ENCODE assay signal across 1 cellular context in the genomic region with DNA sequence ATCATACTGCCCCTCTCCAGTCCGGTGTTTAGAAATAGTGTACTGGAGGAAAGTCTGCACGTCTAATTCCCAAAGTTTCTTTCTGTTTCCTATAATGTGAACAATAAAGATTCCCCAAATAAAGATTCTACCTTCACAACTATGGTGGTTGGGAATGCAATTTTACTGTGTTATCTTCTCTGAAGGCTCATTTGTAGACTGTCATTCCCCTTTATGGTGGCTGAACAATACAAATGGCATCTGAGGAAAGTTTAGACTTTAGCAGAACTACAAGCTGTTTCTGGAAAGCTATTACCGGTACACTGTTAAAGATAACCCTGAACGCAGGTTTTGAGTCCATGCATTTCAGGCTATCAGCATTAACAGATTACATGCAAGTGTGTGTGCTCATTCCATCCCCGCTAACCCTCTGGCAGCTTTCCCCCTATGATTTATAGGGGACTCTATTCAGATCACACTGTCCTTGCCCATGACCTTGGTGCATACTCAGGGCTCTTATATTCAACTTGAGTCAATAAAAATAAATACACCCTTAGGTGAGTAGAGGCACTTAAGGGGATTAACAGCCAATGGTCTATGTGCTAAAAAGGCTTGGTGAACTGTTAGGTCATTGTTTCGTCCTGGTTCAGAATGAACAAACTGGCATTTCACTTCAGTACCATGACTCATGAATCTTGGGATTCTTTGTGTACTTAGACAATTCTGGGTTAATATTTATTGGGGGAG.
A peak's percentile ranks its signal among the peaks of the same experiment; 100 is the strongest.
TF ChIP-seq lines count a peak whose summit lies in the region.

No MANE protein-coding gene starts in this region.

TF ChIP-seq in A549, 52 proteins besides CTCF, POLR2A, EP300 and RAD21 (continued from another document):
- TF ChIP-seq, protein P1, sequence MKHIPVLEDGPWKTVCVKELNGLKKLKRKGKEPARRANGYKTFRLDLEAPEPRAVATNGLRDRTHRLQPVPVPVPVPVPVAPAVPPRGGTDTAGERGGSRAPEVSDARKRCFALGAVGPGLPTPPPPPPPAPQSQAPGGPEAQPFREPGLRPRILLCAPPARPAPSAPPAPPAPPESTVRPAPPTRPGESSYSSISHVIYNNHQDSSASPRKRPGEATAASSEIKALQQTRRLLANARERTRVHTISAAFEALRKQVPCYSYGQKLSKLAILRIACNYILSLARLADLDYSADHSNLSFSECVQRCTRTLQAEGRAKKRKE (CRISPR knock-in tag; IDR thresholded peaks at IDR 0.05; ENCODE audit: low read depth): no peak
- TF ChIP-seq TFCP2L1 (CRISPR knock-in tag; IDR thresholded peaks at IDR 0.05) (no peak), NPAS2 (CRISPR knock-in tag; IDR thresholded peaks at IDR 0.05; ENCODE audit: borderline replicate concordance) (no peak), ZNF302 (CRISPR knock-in tag; IDR thresholded peaks at IDR 0.05) (no peak), JUN (IDR thresholded peaks at IDR 0.05) (peak; percentile 62 to 89; a peak in 3 of 5 replicates), HOXB13 (CRISPR knock-in tag; IDR thresholded peaks at IDR 0.05; ENCODE audit: low read depth) (no peak), ZC3H11A (IDR thresholded peaks at IDR 0.05) (no peak), KDM5A (IDR thresholded peaks at IDR 0.05) (no peak), RARB (CRISPR knock-in tag; IDR thresholded peaks at IDR 0.05) (no peak), RCOR1 (IDR thresholded peaks at IDR 0.05; ENCODE audit: low read depth, low read length) (no peak), POLR2AphosphoS2 (conservative IDR thresholded peaks at IDR 0.05; ENCODE audit: low read length) (no peak), BHLHE40 (IDR thresholded peaks at IDR 0.05; ENCODE audit: low read depth, low read length) (no peak), FOXS1 (CRISPR knock-in tag; IDR thresholded peaks at IDR 0.05) (no peak), ZSCAN20 (CRISPR knock-in tag; IDR thresholded peaks at IDR 0.05) (no peak), ESRRA (IDR thresholded peaks at IDR 0.05; ENCODE audit: borderline replicate concordance, low read length) (peak; percentile 83; the same call in 1 of the 2 replicates), CBX8 (IDR thresholded peaks at IDR 0.05) (no peak), EHF (CRISPR knock-in tag; IDR thresholded peaks at IDR 0.05) (no peak), JUNB (IDR thresholded peaks at IDR 0.05) (peak; percentile 86), FOSL2 (IDR thresholded peaks at IDR 0.05) (peak; percentile 85), FOSL2 (CRISPR knock-in tag; IDR thresholded peaks at IDR 0.05) (peak; percentile 96), SMC3 (IDR thresholded peaks at IDR 0.05) (0 out of 3 replicates have a peak, but pooled peaks have one; percentile 13), RFX5 (IDR thresholded peaks at IDR 0.05) (no peak), HDAC2 (IDR thresholded peaks at IDR 0.05) (no peak), NFE2L2 (conservative IDR thresholded peaks at IDR 0.05; ENCODE audit: low read length) (peak; percentile 39; the same call in 1 of the 2 replicates), HOXB5 (CRISPR knock-in tag; IDR thresholded peaks at IDR 0.05) (no peak), EHMT2 (IDR thresholded peaks at IDR 0.05; ENCODE audit: low read depth) (no peak), CBX2 (IDR thresholded peaks at IDR 0.05; ENCODE audit: borderline replicate concordance, low read depth) (no peak), MYC (IDR thresholded peaks at IDR 0.05; ENCODE audit: borderline replicate concordance, low read length) (no peak), GATA3 (IDR thresholded peaks at IDR 0.05; ENCODE audit: borderline replicate concordance) (peak; percentile 72; the same call in 1 of the 2 replicates), RNF2 (IDR thresholded peaks at IDR 0.05; ENCODE audit: borderline replicate concordance, low read depth) (no peak), PHF8 (IDR thresholded peaks at IDR 0.05; ENCODE audit: borderline replicate concordance, low read depth) (no peak), NR3C1 (IDR thresholded peaks at IDR 0.05) (no peak), CEBPB (IDR thresholded peaks at IDR 0.05) (peak; percentile 94 to 98), ZFP36 (IDR thresholded peaks at IDR 0.05; ENCODE audit: borderline replicate concordance, partially characterized antibody) (no peak), MAFK (IDR thresholded peaks at IDR 0.05; ENCODE audit: partially characterized antibody) (peak; percentile 83), TP53 (CRISPR knock-in tag; IDR thresholded peaks at IDR 0.05) (no peak), SREBF2 (IDR thresholded peaks at IDR 0.05) (no peak), CHD2 (IDR thresholded peaks at IDR 0.05; ENCODE audit: low read length, partially characterized antibody) (no peak), KDM1A (IDR thresholded peaks at IDR 0.05; ENCODE audit: low read depth) (no peak), HEYL (CRISPR knock-in tag; IDR thresholded peaks at IDR 0.05) (no peak), MAZ (IDR thresholded peaks at IDR 0.05; ENCODE audit: borderline replicate concordance, low read depth, low read length) (no peak), HOXA7 (CRISPR knock-in tag; IDR thresholded peaks at IDR 0.05) (no peak)
- TF ChIP-seq, protein P2, sequence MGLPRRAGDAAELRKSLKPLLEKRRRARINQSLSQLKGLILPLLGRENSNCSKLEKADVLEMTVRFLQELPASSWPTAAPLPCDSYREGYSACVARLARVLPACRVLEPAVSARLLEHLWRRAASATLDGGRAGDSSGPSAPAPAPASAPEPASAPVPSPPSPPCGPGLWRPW (IDR thresholded peaks at IDR 0.05): no peak
- TF ChIP-seq, protein P3, sequence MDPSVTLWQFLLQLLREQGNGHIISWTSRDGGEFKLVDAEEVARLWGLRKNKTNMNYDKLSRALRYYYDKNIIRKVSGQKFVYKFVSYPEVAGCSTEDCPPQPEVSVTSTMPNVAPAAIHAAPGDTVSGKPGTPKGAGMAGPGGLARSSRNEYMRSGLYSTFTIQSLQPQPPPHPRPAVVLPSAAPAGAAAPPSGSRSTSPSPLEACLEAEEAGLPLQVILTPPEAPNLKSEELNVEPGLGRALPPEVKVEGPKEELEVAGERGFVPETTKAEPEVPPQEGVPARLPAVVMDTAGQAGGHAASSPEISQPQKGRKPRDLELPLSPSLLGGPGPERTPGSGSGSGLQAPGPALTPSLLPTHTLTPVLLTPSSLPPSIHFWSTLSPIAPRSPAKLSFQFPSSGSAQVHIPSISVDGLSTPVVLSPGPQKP (IDR thresholded peaks at IDR 0.05; ENCODE audit: low read depth, low read length): no peak
- TF ChIP-seq, protein P4, sequence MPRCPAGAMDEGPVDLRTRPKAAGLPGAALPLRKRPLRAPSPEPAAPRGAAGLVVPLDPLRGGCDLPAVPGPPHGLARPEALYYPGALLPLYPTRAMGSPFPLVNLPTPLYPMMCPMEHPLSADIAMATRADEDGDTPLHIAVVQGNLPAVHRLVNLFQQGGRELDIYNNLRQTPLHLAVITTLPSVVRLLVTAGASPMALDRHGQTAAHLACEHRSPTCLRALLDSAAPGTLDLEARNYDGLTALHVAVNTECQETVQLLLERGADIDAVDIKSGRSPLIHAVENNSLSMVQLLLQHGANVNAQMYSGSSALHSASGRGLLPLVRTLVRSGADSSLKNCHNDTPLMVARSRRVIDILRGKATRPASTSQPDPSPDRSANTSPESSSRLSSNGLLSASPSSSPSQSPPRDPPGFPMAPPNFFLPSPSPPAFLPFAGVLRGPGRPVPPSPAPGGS (IDR thresholded peaks at IDR 0.05): peak; percentile 43; the same call in 1 of the 3 replicates
- TF ChIP-seq, protein P5, sequence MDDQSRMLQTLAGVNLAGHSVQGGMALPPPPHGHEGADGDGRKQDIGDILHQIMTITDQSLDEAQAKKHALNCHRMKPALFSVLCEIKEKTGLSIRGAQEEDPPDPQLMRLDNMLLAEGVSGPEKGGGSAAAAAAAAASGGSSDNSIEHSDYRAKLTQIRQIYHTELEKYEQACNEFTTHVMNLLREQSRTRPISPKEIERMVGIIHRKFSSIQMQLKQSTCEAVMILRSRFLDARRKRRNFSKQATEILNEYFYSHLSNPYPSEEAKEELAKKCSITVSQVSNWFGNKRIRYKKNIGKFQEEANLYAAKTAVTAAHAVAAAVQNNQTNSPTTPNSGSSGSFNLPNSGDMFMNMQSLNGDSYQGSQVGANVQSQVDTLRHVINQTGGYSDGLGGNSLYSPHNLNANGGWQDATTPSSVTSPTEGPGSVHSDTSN (IDR thresholded peaks at IDR 0.05): no peak
- TF ChIP-seq, protein P6, sequence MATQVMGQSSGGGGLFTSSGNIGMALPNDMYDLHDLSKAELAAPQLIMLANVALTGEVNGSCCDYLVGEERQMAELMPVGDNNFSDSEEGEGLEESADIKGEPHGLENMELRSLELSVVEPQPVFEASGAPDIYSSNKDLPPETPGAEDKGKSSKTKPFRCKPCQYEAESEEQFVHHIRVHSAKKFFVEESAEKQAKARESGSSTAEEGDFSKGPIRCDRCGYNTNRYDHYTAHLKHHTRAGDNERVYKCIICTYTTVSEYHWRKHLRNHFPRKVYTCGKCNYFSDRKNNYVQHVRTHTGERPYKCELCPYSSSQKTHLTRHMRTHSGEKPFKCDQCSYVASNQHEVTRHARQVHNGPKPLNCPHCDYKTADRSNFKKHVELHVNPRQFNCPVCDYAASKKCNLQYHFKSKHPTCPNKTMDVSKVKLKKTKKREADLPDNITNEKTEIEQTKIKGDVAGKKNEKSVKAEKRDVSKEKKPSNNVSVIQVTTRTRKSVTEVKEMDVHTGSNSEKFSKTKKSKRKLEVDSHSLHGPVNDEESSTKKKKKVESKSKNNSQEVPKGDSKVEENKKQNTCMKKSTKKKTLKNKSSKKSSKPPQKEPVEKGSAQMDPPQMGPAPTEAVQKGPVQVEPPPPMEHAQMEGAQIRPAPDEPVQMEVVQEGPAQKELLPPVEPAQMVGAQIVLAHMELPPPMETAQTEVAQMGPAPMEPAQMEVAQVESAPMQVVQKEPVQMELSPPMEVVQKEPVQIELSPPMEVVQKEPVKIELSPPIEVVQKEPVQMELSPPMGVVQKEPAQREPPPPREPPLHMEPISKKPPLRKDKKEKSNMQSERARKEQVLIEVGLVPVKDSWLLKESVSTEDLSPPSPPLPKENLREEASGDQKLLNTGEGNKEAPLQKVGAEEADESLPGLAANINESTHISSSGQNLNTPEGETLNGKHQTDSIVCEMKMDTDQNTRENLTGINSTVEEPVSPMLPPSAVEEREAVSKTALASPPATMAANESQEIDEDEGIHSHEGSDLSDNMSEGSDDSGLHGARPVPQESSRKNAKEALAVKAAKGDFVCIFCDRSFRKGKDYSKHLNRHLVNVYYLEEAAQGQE (IDR thresholded peaks at IDR 0.05): no peak
- TF ChIP-seq, protein P7, sequence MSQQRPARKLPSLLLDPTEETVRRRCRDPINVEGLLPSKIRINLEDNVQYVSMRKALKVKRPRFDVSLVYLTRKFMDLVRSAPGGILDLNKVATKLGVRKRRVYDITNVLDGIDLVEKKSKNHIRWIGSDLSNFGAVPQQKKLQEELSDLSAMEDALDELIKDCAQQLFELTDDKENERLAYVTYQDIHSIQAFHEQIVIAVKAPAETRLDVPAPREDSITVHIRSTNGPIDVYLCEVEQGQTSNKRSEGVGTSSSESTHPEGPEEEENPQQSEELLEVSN (IDR thresholded peaks at IDR 0.05; ENCODE audit: borderline replicate concordance, low read depth): no peak
- TF ChIP-seq, protein P8, sequence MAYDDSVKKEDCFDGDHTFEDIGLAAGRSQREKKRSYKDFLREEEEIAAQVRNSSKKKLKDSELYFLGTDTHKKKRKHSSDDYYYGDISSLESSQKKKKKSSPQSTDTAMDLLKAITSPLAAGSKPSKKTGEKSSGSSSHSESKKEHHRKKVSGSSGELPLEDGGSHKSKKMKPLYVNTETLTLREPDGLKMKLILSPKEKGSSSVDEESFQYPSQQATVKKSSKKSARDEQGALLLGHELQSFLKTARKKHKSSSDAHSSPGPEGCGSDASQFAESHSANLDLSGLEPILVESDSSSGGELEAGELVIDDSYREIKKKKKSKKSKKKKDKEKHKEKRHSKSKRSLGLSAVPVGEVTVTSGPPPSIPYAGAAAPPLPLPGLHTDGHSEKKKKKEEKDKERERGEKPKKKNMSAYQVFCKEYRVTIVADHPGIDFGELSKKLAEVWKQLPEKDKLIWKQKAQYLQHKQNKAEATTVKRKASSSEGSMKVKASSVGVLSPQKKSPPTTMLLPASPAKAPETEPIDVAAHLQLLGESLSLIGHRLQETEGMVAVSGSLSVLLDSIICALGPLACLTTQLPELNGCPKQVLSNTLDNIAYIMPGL (CRISPR knock-in tag; IDR thresholded peaks at IDR 0.05; ENCODE audit: borderline replicate concordance): no peak
